ENCODE assay signal across 9 cellular contexts in the genomic region with DNA sequence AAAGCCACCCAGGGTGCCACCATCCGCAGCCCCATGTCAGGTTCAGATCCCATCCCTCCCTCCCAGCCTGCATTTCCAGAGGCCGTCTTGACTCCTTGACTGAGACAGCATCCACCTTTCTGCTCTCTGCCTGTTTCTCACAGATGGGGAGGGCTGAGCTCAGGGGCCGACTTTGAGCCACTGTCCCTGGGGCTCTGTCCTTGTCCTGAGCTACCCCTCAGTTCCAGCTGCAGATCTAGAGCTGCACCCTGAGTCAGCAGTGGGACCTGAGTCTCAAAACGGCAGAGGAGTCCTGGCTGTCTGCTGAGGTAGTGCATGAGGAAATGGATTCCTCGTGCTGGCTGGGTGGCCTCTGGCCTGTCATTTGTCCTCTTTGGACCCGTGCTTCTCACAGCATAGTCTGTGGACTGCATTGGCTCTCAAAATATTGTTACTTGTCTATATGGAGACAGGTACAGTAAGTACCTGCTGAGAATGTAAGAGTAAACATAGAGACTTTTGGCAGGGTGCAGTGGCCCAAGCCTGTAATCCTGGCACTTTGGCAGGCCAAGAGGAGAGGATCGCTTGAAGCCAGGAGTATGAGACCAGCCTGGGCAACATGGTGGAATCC. TPM values are rescaled to one million over a fixed set of nuclear protein-coding genes. Genes with fewer than 3 reads are reported as not detected.
DNase-seq lines count a peak whose midpoint lies in the region; ATAC-seq, FAIRE-seq and TF ChIP-seq lines count a peak whose summit lies in the region.
"Had no signal": no experiment of that assay in that cellular context is flagged by ENCODE, and none has a peak within 500 bp of the region (broad histone marks: within the 10 kb centered on the region; RNA-seq: fewer than 3 reads in every experiment).

No MANE protein-coding gene starts in this region.

- FAIRE-seq in frontal cortex (lab: Jason Lieb, UNC): no peak

- H3K4me3 ChIP-seq in Karpas-422 (ENCODE audit: low read length) (no peak overlapping the region), brain microvascular endothelial cell (ENCODE audit: low read depth, low read length) (no peak overlapping the region)

- H3K79me2 ChIP-seq in Karpas-422 (ENCODE audit: low read length): no peaks in the 10 kb centered on the region

- intact Hi-C loops in left colon (cut with DNase I, micrococcal nuclease): loop anchor here (5.0 to 10.0 kb wide), 2 partner anchors 1010 to 1012 kb away; no protein-coding TSS in a partner anchor

- no peak overlapping the region for H2AFZ ChIP-seq in Karpas-422 (ENCODE audit: low read length)

- in situ Hi-C loops in brain microvascular endothelial cell (cut with HindIII; ENCODE audit: low pct_ligation_motif_present, low sequenced_read_pairs): no loop called here

- peaks cover 6% of the 10 kb centered on the region for H3K9me3 ChIP-seq in Karpas-422 (ENCODE audit: low read length)

- H3K36me3 ChIP-seq in Karpas-422 (ENCODE audit: insufficient read depth, low read length): no peaks in the 10 kb centered on the region
- no peaks in the 10 kb centered on the region for H3K36me3 ChIP-seq in brain microvascular endothelial cell (replicated peaks)

- no peak for TF ChIP-seq CTCF in C4-2B (conservative IDR thresholded peaks at IDR 0.05)
- peak; percentile 62 for TF ChIP-seq CTCF in brain microvascular endothelial cell (IDR thresholded peaks at IDR 0.05; ENCODE audit: low read depth, low read length, missing control alignments)

- ATAC-seq in left colon: peak; percentile 19

- peak overlapping the region; percentile 65 for H3K27ac ChIP-seq in C4-2B
- H3K27ac ChIP-seq in Karpas-422 (ENCODE audit: low read length): no peak overlapping the region
- H3K27ac ChIP-seq in brain microvascular endothelial cell: peak overlapping the region; percentile 55

- H3K4me1 ChIP-seq in Karpas-422 (ENCODE audit: low read length): peaks cover 7% of the 10 kb centered on the region

- no peak overlapping the region for H3K4me2 ChIP-seq in Karpas-422 (ENCODE audit: low read depth, low read length, poor library complexity, severe bottlenecking)

- no peaks in the 10 kb centered on the region for H3K9me2 ChIP-seq in Karpas-422 (replicated peaks; ENCODE audit: insufficient read depth, low read length)

- H3K27me3 ChIP-seq in Karpas-422 (ENCODE audit: low read length) (peaks cover 6% of the 10 kb centered on the region; the same call in 1 of the 2 replicates), brain microvascular endothelial cell (replicated peaks) (no peaks in the 10 kb centered on the region)

- no peak overlapping the region for H3K9ac ChIP-seq in Karpas-422 (ENCODE audit: low read length)

- peak; percentile 54 for DNase-seq in Karpas-422
- DNase-seq in brain microvascular endothelial cell: peak; percentile 45
- no peak for DNase-seq in left colon
- no peak for DNase-seq in stimulated activated naive CD4-positive, alpha-beta T cell treated with Interleukin-2 at 50 U/mL for 16 hours (lab: John Stamatoyannopoulos, UW)
- no peak for DNase-seq in frontal cortex (ENCODE audit: low spot score in 2 of 2)
- no peak for DNase-seq in GM19238 (ENCODE audit: insufficient read length, low spot score)
- DNase-seq in effector CD8-positive, alpha-beta T cell (lab: John Stamatoyannopoulos, UW): no peak
- DNase-seq: NCI-H187 treated with DMSO at 0.1 percent for 48 hours had no signal

- H4K20me1 ChIP-seq in Karpas-422 (ENCODE audit: insufficient read depth, low read depth, low read length): no peaks in the 10 kb centered on the region

RNA-seq across cellular contexts. Expression of gene RPLP1, which starts 22.3 kb away (rescaled TPM):
- 203 and 282 TPM in 2 replicates for total RNA-seq in Karpas-422 (2014; rRNA removed; shearing (Covaris generic); ENCODE audit: low replicate concordance)
- total RNA-seq in left colon: 1,000 to 10,000 TPM; 1,228 to 1,338 TPM
- 27.3 TPM for total RNA-seq in frontal cortex

Comparison
In these comparisons a context has a peak if more than half of its experiments do, and no peak if none do; other contexts are left out.
1. DNase-seq: peak in Karpas-422 (single experiment) and brain microvascular endothelial cell (single experiment); none in left colon (0 of 2), stimulated activated naive CD4-positive, alpha-beta T cell treated with Interleukin-2 at 50 U/mL for 16 hours (single experiment), frontal cortex (0 of 2), GM19238 (single experiment) and effector CD8-positive, alpha-beta T cell (single experiment).